11 cellular contexts compared by ENCODE assay signal in the genomic region with DNA sequence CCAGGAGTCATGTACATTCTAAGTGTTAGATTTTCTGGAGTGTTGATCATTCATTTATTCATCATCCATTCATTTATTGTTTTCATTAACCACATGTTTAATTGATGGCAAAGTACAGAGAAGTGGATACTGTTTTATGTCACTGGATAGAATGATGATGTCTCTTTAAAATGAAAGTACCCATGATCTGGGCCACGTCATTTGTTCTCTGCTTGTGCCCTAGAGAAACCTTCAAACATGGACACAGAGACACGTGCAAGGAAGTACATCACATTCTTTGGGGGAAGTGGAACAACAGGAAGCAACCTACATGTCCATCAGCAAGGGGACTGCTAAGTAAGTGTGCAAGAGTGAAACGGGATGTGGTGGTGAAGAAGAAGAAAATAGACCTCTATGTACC.
"Had no signal": no experiment of that assay in that cellular context is flagged by ENCODE, and none has a peak within 500 bp of the region (broad histone marks: within the 10 kb centered on the region; RNA-seq: fewer than 3 reads in every experiment).

No MANE protein-coding gene starts in this region.

- H3K4me1 Mint-ChIP-seq: naive B cell had no signal

- H3K36me3 ChIP-seq: stomach, uterus had no signal

- H3K79me2 ChIP-seq: parathyroid adenoma had no signal

- H3K4me3 Mint-ChIP-seq: activated T-cell treated with anti-CD3 and anti-CD28 coated beads, Interleukin-2, amount 50 U/mL, for 4 hours; naive B cell had no signal

- H3K9ac ChIP-seq: parathyroid adenoma had no signal

- H3K27me3 ChIP-seq: stomach, uterus had no signal

- ATAC-seq: activated CD4-positive, CD25-positive, alpha-beta regulatory T cell treated with anti-CD3 and anti-CD28 coated beads, Interleukin-2, amount 50 U/mL, for 24 hours; activated T-cell treated with anti-CD3 and anti-CD28 coated beads, Interleukin-2, amount 50 U/mL, for 4 hours had no signal

- H3K27ac ChIP-seq: parathyroid adenoma, stomach, uterus had no signal

- H3K4me3 ChIP-seq: stomach, uterus had no signal

- H3K27ac Mint-ChIP-seq: naive B cell had no signal

- DNase-seq: activated gamma-delta T cell treated with Interleukin-2 at 50 U/mL for 16 hours; activated T-cell treated with anti-CD3 and anti-CD28 coated beads, Interleukin-2, amount 50 U/mL, for 4 hours; kidney glomerular epithelial cell; naive B cell; stimulated activated CD4-positive, alpha-beta T cell treated with anti-CD3 and anti-CD28 coated beads, Interleukin-15, amount 100 ng/mL, for 24 hours; stimulated activated CD4-positive, alpha-beta T cell treated with anti-CD3 and anti-CD28 coated beads, Interleukin-4, amount 100 ng/mL, for 4 hours; stomach; uterus had no signal

- H3K36me3 Mint-ChIP-seq: naive B cell had no signal

- FAIRE-seq: colon had no signal

- H3K4me1 ChIP-seq: parathyroid adenoma, stomach, uterus had no signal

- H3K9me3 ChIP-seq: stomach, uterus had no signal
